Comparison of ENCODE assay signal across 1 cellular context in genomic region chr7:15778191-15778590, GRCh38.
TF ChIP-seq lines count a peak whose summit lies in the region.

No MANE protein-coding gene starts in this region.

TF ChIP-seq in H1, 55 proteins besides CTCF, POLR2A, EP300 and RAD21:
- TF ChIP-seq KDM1A (IDR thresholded peaks at IDR 0.05; ENCODE audit: borderline replicate concordance, low read length) (no peak), ATF3 (IDR thresholded peaks at IDR 0.05; ENCODE audit: insufficient read depth, low read depth, low read length) (no peak), SP1 (IDR thresholded peaks at IDR 0.05; ENCODE audit: low read depth, low read length) (no peak), TAF1 (IDR thresholded peaks at IDR 0.05; ENCODE audit: low read depth, low read length) (no peak), CTBP2 (IDR thresholded peaks at IDR 0.05; ENCODE audit: borderline replicate concordance, insufficient read depth, insufficient read length, low read length) (no peak), POU5F1 (IDR thresholded peaks at IDR 0.05; ENCODE audit: low read depth, low read length) (no peak), TCF12 (IDR thresholded peaks at IDR 0.05; ENCODE audit: low read depth, low read length) (no peak), CHD2 (IDR thresholded peaks at IDR 0.05; ENCODE audit: low read length) (no peak), HDAC6 (IDR thresholded peaks at IDR 0.05; ENCODE audit: low read depth, low read length) (no peak)
